Comparison of ENCODE assay signal across 9 cellular contexts in the genomic region with DNA sequence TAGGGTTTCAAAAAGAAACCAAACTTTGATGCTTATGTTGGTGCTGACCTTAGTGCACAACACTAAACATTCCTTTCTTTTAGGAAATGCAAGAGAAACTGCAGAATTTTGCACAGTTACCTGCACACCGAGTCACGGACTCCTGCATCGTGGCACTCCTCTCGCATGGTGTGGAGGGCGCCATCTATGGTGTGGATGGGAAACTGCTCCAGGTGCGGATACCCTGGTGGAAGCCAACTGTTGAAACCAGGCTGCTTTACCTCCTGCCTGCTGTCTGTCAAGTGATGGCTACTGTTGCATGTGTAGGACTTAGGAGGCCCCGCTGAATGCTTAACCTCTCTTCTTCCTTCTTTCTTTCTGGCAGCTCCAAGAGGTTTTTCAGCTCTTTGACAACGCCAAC. TPM values are rescaled to one million over a fixed set of nuclear protein-coding genes. Genes with fewer than 3 reads are reported as not detected.
DNase-seq lines count a peak whose midpoint lies in the region; ATAC-seq and TF ChIP-seq lines count a peak whose summit lies in the region.
"Had no signal": no experiment of that assay in that cellular context is flagged by ENCODE, and none has a peak within 500 bp of the region (broad histone marks: within the 10 kb centered on the region; RNA-seq: fewer than 3 reads in every experiment).

No MANE protein-coding gene starts in this region.

- H3K4me2 ChIP-seq in neural cell (ENCODE audit: low read length) = no peak overlapping the region

- no peaks in the 10 kb centered on the region for H3K9me3 Mint-ChIP-seq in Caco-2 (ENCODE audit: unreplicated experiment)
- H3K9me3 Mint-ChIP-seq in dendritic cell treated with granulocyte-macrophage colony-stimulating factor and Interleukin-4, amounts not matched to agents 40 ng/mL and 50 ng/mL, for 4 days = no peaks in the 10 kb centered on the region

- no peaks in the 10 kb centered on the region for H3K27me3 Mint-ChIP-seq in Caco-2 (ENCODE audit: insufficient read depth, unreplicated experiment)
- H3K27me3 Mint-ChIP-seq in dendritic cell treated with granulocyte-macrophage colony-stimulating factor and Interleukin-4, amounts not matched to agents 40 ng/mL and 50 ng/mL, for 4 days = no peaks in the 10 kb centered on the region

- no peak for TF ChIP-seq EP300 in neural cell (conservative IDR thresholded peaks at IDR 0.05; ENCODE audit: poor library complexity, severe bottlenecking)

- H3K36me3 Mint-ChIP-seq in Caco-2 (ENCODE audit: insufficient read depth, unreplicated experiment) = peaks cover 96% of the 10 kb centered on the region
- H3K36me3 Mint-ChIP-seq in dendritic cell treated with granulocyte-macrophage colony-stimulating factor and Interleukin-4, amounts not matched to agents 40 ng/mL and 50 ng/mL, for 4 days (ENCODE audit: low read depth) = peaks cover 93% of the 10 kb centered on the region

- no peak overlapping the region for H3K4me3 Mint-ChIP-seq in Caco-2 (ENCODE audit: unreplicated experiment)
- H3K4me3 Mint-ChIP-seq in dendritic cell treated with granulocyte-macrophage colony-stimulating factor and Interleukin-4, amounts not matched to agents 40 ng/mL and 50 ng/mL, for 4 days = no peak overlapping the region

- no peaks in the 10 kb centered on the region for H3F3A ChIP-seq in neural cell (ENCODE audit: insufficient read depth, low read length, poor library complexity, severe bottlenecking)

- POLR2A ChIA-PET in Caco-2 (lab: Charles Lee) = interaction anchor here (1.2 kb wide), 1 partner anchor 12 kb away, joined by 4 read pairs; a partner anchor contains a TSS

- H3K27ac Mint-ChIP-seq in Caco-2 (ENCODE audit: unreplicated experiment) = no peak overlapping the region
- peak overlapping the region; percentile 66 for H3K27ac Mint-ChIP-seq in dendritic cell treated with granulocyte-macrophage colony-stimulating factor and Interleukin-4, amounts not matched to agents 40 ng/mL and 50 ng/mL, for 4 days

- H3K4me1 Mint-ChIP-seq in Caco-2 (ENCODE audit: low read depth, unreplicated experiment) = peaks cover 26% of the 10 kb centered on the region
- H3K4me1 Mint-ChIP-seq in dendritic cell treated with granulocyte-macrophage colony-stimulating factor and Interleukin-4, amounts not matched to agents 40 ng/mL and 50 ng/mL, for 4 days (ENCODE audit: low read depth) = peaks cover 58% of the 10 kb centered on the region

- H4K20me1 ChIP-seq in neural cell (ENCODE audit: insufficient read depth) = no peaks in the 10 kb centered on the region

- no peaks in the 10 kb centered on the region for H3K9me2 ChIP-seq in neural cell (ENCODE audit: insufficient read depth, low read length)

- ATAC-seq in HG02885 (IDR thresholded peaks at IDR 0.05; ENCODE audit: poor library complexity, unreplicated experiment) (peak; percentile 87), GM21723 (IDR thresholded peaks at IDR 0.05; ENCODE audit: unreplicated experiment) (no peak), HG02798 (IDR thresholded peaks at IDR 0.05; ENCODE audit: poor library complexity, unreplicated experiment) (no peak)

- no peak overlapping the region for H3K27ac ChIP-seq in neural cell (ENCODE audit: low read length)

- peaks cover 4% of the 10 kb centered on the region; the same call in 1 of the 2 replicates for H3K36me3 ChIP-seq in Caco-2 (ENCODE audit: control insufficient read depth, insufficient read depth, low read length)
- H3K36me3 ChIP-seq in neural cell (ENCODE audit: insufficient read depth, low read length) = peaks cover 24% of the 10 kb centered on the region

- CTCF ChIA-PET in Caco-2 (lab: Charles Lee) = interaction anchor here (0.6 to 1.6 kb wide), 6 partner anchors 12 to 1439 kb away, joined by 3 to 10 read pairs (median 4); a partner anchor contains a TSS

- TF ChIP-seq CTCF in Caco-2 (IDR thresholded peaks at IDR 0.05; ENCODE audit: insufficient read depth in 1 of 2, low read depth in 1 of 2, low read length in 1 of 2, severe bottlenecking in 1 of 2, unreplicated experiment in 1 of 2) (peak; percentile 68 to 71), neural cell (IDR thresholded peaks at IDR 0.05; ENCODE audit: poor library complexity, severe bottlenecking) (peak; percentile 39)

- H3K9me3 ChIP-seq in Caco-2 (no peaks in the 10 kb centered on the region), neural cell (ENCODE audit: low read length) (no peaks in the 10 kb centered on the region)

- no TSS peak for BruUV-seq in Caco-2 (replicated peaks; lab: Mats Ljungman, UMichigan)

- H3K4me1 ChIP-seq in Caco-2 = peaks cover 18% of the 10 kb centered on the region

- TF ChIP-seq RAD21 in neural cell (conservative IDR thresholded peaks at IDR 0.05) = no peak

- intact Hi-C loops in Caco-2 (cut with micrococcal nuclease; ENCODE audit: unreplicated experiment) = loop anchor here (1.0 kb wide), 2 partner anchors 37 to 60 kb away; a partner anchor contains a TSS
- intact Hi-C loops in dendritic cell treated with granulocyte-macrophage colony-stimulating factor and Interleukin-4, amounts not matched to agents 40 ng/mL and 50 ng/mL, for 4 days (cut with micrococcal nuclease) = loop anchor here (10.0 kb wide), 1 partner anchor 295 kb away; no protein-coding TSS in a partner anchor

- H3K9ac ChIP-seq in neural cell (ENCODE audit: low read length) = no peak overlapping the region

- DNase-seq in Caco-2 = peak; percentile 71 to 77
- DNase-seq in activated CD4-positive, alpha-beta T cell treated with anti-CD3 and anti-CD28 coated beads for 24 hours (ENCODE audit: low read depth in 2 of 2) = peak; percentile 25 to 40
- DNase-seq in NCI-H187 treated with DMSO at 0.1 percent for 48 hours (lab: John Stamatoyannopoulos, UW) = no peak

- H3K27me3 ChIP-seq in Caco-2 (replicated peaks; ENCODE audit: control insufficient read depth, insufficient read depth, low read length) (no peaks in the 10 kb centered on the region), neural cell (ENCODE audit: insufficient read depth, low read depth, low read length) (no peaks in the 10 kb centered on the region)

- H3K4me3 ChIP-seq in Caco-2 (ENCODE audit: low read depth, low read length) (no peak overlapping the region), neural cell (ENCODE audit: low read length) (no peak overlapping the region)

- H2AFZ ChIP-seq in neural cell (ENCODE audit: low read depth, low read length) = no peak overlapping the region

- H3K79me2 ChIP-seq in neural cell (replicated peaks; ENCODE audit: insufficient read depth, low read length) = peaks cover 7% of the 10 kb centered on the region

TF ChIP-seq in neural cell, 6 proteins besides CTCF, POLR2A, EP300 and RAD21:
- TF ChIP-seq SMC3 (conservative IDR thresholded peaks at IDR 0.05; ENCODE audit: poor library complexity) (peak; percentile 13), POLR2AphosphoS5 (IDR thresholded peaks at IDR 0.05) (no peak)
TF ChIP-seq in neural cell: peak in this region for 1.

RNA-seq across cellular contexts. Expression of a gene that starts 11.7 kb away (rescaled TPM):
- 51.7 and 62.0 TPM in 2 replicates for total RNA-seq in Caco-2 (2022)
- polyA plus RNA-seq in neural cell = 9.0 and 15.8 TPM in 2 replicates
- 20.4 and 31.4 TPM in 2 replicates for polyA minus RNA-seq in neural cell

RNA-seq across cellular contexts. Expression of a gene that starts 15.1 kb away (rescaled TPM):
- 19.1 and 26.2 TPM in 2 replicates for total RNA-seq in Caco-2 (2022)
- not detected in 2 replicates for polyA plus RNA-seq in neural cell
- not detected in 2 replicates for polyA minus RNA-seq in neural cell

RNA-seq across cellular contexts. Expression of a gene that starts 16.1 kb away (rescaled TPM):
- 1.8 and 1.9 TPM in 2 replicates for total RNA-seq in Caco-2 (2022)
- polyA plus RNA-seq in neural cell = 0.20 TPM in 1 of 2 replicates, not detected in the other
- polyA minus RNA-seq in neural cell = not detected in 2 replicates
- total RNA-seq: M059J had no signal

RNA-seq across cellular contexts. Expression of a gene that starts 36.6 kb away (rescaled TPM):
- total RNA-seq in Caco-2 (2022) = 127 and 134 TPM in 2 replicates
- 12.8 and 16.5 TPM in 2 replicates for polyA plus RNA-seq in neural cell
- polyA minus RNA-seq in neural cell = 6.8 and 10.8 TPM in 2 replicates
